Comparison of ENCODE assay signal across 27 cellular contexts in genomic region chr17:49280918-49281317, GRCh38. TPM values are rescaled to one million over a fixed set of nuclear protein-coding genes. Genes with fewer than 3 reads are reported as not detected.
DNase-seq lines count a peak whose midpoint lies in the region; ATAC-seq, FAIRE-seq and TF ChIP-seq lines count a peak whose summit lies in the region.
"Had no signal": no experiment of that assay in that cellular context is flagged by ENCODE, and none has a peak within 500 bp of the region (broad histone marks: within the 10 kb centered on the region; RNA-seq: fewer than 3 reads in every experiment).

No MANE protein-coding gene starts in this region.

- no peak overlapping the region for H3K4me3 ChIP-seq in K562
- H3K4me3 ChIP-seq: BLaER1, GM12878 had no signal

- no peaks in the 10 kb centered on the region for H3K4me1 ChIP-seq in K562 (replicated peaks in 1 of 2; ENCODE audit: control insufficient read depth in 2 of 2, insufficient read depth in 2 of 2, low read length in 2 of 2)
- H3K4me1 ChIP-seq: BE2C, BLaER1 had no signal

- in situ Hi-C loops in K562 (cut with MboI) = no loop called here

- POLR2A ChIA-PET in K562 (lab: Yijun Ruan, JAX) = interaction anchor here (1.1 kb wide), 1 partner anchor 10 kb away, joined by 4 read pairs; no protein-coding TSS in a partner anchor

- DNase-seq in K562 (ENCODE audit: extremely low read depth in 1 of 4, low spot score in 3 of 4) (no peak), ecto neural progenitor cell (ENCODE audit: low spot score) (peak; percentile 0), islet precursor cell (peak; percentile 27)
- no peak for DNase-seq in activated CD4-positive, CD25-positive, alpha-beta regulatory T cell treated with anti-CD3 and anti-CD28 coated beads, Interleukin-2, amount 50 U/mL, for 72 hours
- DNase-seq: 8988T; ACHN; BE2C; C1 segment of cervical spinal cord; CD4-positive, alpha-beta memory T cell; CD4-positive, CD25-positive, alpha-beta regulatory T cell; CD8-positive, alpha-beta memory T cell; COR-L47; DMS 273 treated with DMSO at 0.1 percent for 48 hours; DMS153; DMS53; DMS79; DND-41; EL; GDM1 had no signal

- ATAC-seq in K562 = no peak
- no peak for ATAC-seq in GM18909 (IDR thresholded peaks at IDR 0.05; ENCODE audit: poor library complexity, unreplicated experiment)
- no peak for ATAC-seq in GM19467 (IDR thresholded peaks at IDR 0.05; ENCODE audit: unreplicated experiment)
- ATAC-seq: GM12878 had no signal

- H4K20me1 ChIP-seq in K562 (replicated peaks; ENCODE audit: control insufficient read depth, insufficient read depth, low read length) = no peaks in the 10 kb centered on the region
- H4K20me1 ChIP-seq: BLaER1 had no signal

- no peaks in the 10 kb centered on the region for H3K36me3 ChIP-seq in K562 (ENCODE audit: control insufficient read depth, insufficient read depth, low read length)
- H3K36me3 ChIP-seq: BE2C, BLaER1 had no signal

- H3K79me2 ChIP-seq in K562 (ENCODE audit: control insufficient read depth, insufficient read depth, low read length) = no peaks in the 10 kb centered on the region

- no peaks in the 10 kb centered on the region for H3K9me1 ChIP-seq in K562 (ENCODE audit: control insufficient read depth, insufficient read depth, low read length)

- H3K27ac ChIP-seq in K562 (ENCODE audit: extremely low read depth, low read depth, low read length) = no peak overlapping the region
- H3K27ac ChIP-seq: BLaER1 had no signal

- no peak for TF ChIP-seq EP300 in K562 (IDR thresholded peaks at IDR 0.05; ENCODE audit: low read length)

- no peak overlapping the region for H3K4me2 ChIP-seq in K562 (ENCODE audit: insufficient read depth, low read length)
- H3K4me2 ChIP-seq: BLaER1 had no signal

- H3K9ac ChIP-seq in K562 (ENCODE audit: insufficient read depth in 1 of 2, low read depth in 2 of 2, low read length in 2 of 2) = no peak overlapping the region
- H3K9ac ChIP-seq: BLaER1 had no signal

- CTCF ChIA-PET in K562 (lab: Yijun Ruan, JAX; ENCODE audit: low intra/inter-chr PET ratio) = interaction anchor here (0.6 kb wide), 1 partner anchor 795 kb away, joined by 6 read pairs; no protein-coding TSS in a partner anchor

- BruUV-seq in K562 (replicated peaks; lab: Mats Ljungman, UMichigan) = no TSS peak

- WGBS in K562 (ENCODE audit: insufficient coverage, low coverage, missing lambda C conversion rate) = 59% methylated on average over 4 of the region's 4 CpGs

- intact Hi-C loops in K562 (cut with micrococcal nuclease) = no loop called here

- no peak overlapping the region for H2AFZ ChIP-seq in K562 (ENCODE audit: low read depth, low read length)

- H3K9me3 ChIP-seq in K562 (replicated peaks; ENCODE audit: control insufficient read depth, insufficient read depth, low read depth, low read length) = peaks cover 3% of the 10 kb centered on the region; the same call in 1 of the 2 replicates
- H3K9me3 ChIP-seq: BE2C, BLaER1 had no signal

- no peak for TF ChIP-seq CTCF in K562 (IDR thresholded peaks at IDR 0.05 in 2 of 3, conservative IDR thresholded peaks at IDR 0.05 in 1 of 3; ENCODE audit: insufficient read depth in 2 of 3, low read depth in 1 of 3, low read length in 3 of 3)

- TF ChIP-seq POLR2A in K562 (conservative IDR thresholded peaks at IDR 0.05) = no peak

- no peak for TF ChIP-seq RAD21 in K562 (CRISPR knock-in tag; conservative IDR thresholded peaks at IDR 0.05 in 1 of 2, IDR thresholded peaks at IDR 0.05 in 1 of 2)

- no peak for FAIRE-seq in K562 (lab: Jason Lieb, UNC)
- FAIRE-seq: A204.1, GM12878, GM12892, GM18507, GM19239 had no signal

- H3K27me3 ChIP-seq in K562 (ENCODE audit: control insufficient read depth in 2 of 2, insufficient read depth in 2 of 2, low read length in 2 of 2) = peaks cover 10 to 39% of the 10 kb centered on the region in 2 experiments; a peak in 3 of 5 replicates
- H3K27me3 ChIP-seq: BE2C, BLaER1 had no signal

TF ChIP-seq in K562, 482 proteins besides CTCF, POLR2A, EP300 and RAD21:
- TF ChIP-seq ZNF584 (CRISPR knock-in tag; IDR thresholded peaks at IDR 0.05; ENCODE audit: low read depth) (peak; percentile 99), CBFA2T3 (IDR thresholded peaks at IDR 0.05) (no peak)

RNA-seq across cellular contexts. Expression of gene PHOSPHO1, which starts 50.3 kb away (rescaled TPM):
- total RNA-seq in K562 (2011; cell fraction: chromatin; rRNA removed; ENCODE audit: low replicate concordance) = not detected in 2 replicates
- total RNA-seq in K562 (2011; cell fraction: nucleolus; rRNA removed) = 0.17 TPM in 1 of 2 replicates, not detected in the other
- not detected in 2 replicates for total RNA-seq in K562 (2011; cell fraction: nucleoplasm; rRNA removed)
- 0.16 TPM in 1 of 2 replicates, not detected in the other for total RNA-seq in K562 (2014; rRNA removed)
- total RNA-seq in K562 (2014; rRNA removed; fragmentation: Illumina TruSeq; extraction: Trizol) = not detected in 2 replicates
- total RNA-seq in K562 (2015; rRNA removed; fragmentation: Illumina TruSeq; extraction: Trizol) = 0.07 TPM in 1 of 2 replicates, not detected in the other
- 0.13 TPM in 1 of 2 replicates, not detected in the other for total RNA-seq in K562 (2021)
- polyA plus RNA-seq in K562 (2011; rRNA removed) = 0.06 TPM in 1 of 2 replicates, not detected in the other
- polyA plus RNA-seq in K562 (2011; cell fraction: cytosol; rRNA removed) = 0.21 TPM in 1 of 2 replicates, not detected in the other
- polyA plus RNA-seq in K562 (2011; cell fraction: nucleus; rRNA removed) = 0.09 TPM in 1 of 2 replicates, not detected in the other
- polyA plus RNA-seq in K562 (2012) = 0.09 and 0.54 TPM in 2 replicates
- polyA plus RNA-seq in K562 (2014; fragmentation: Illumina TruSeq; extraction: Trizol) = not detected in 2 replicates
- not detected for polyA plus RNA-seq in K562 (2014; fragmentation: Nextera tagmentation; extraction: Ambion mirVana)
- polyA plus RNA-seq in K562 (2014; rRNA removed) = not detected in 2 replicates
- not detected in 2 replicates for polyA minus RNA-seq in K562 (2011; rRNA and poly(A)+ RNA removed)
- polyA minus RNA-seq in K562 (2011; cell fraction: cytosol; rRNA and poly(A)+ RNA removed) = not detected in 2 replicates
- polyA minus RNA-seq in K562 (2011; cell fraction: nucleus; rRNA and poly(A)+ RNA removed) = not detected in 2 replicates
- total RNA-seq: CD4-positive, alpha-beta memory T cell; CD4-positive, CD25-positive, alpha-beta regulatory T cell; CD8-positive, alpha-beta memory T cell had no signal

Comparison
In these comparisons a context has a peak if more than half of its experiments do, and no peak if none do; other contexts are left out.
1. DNase-seq: peak in ecto neural progenitor cell (single experiment) and islet precursor cell (single experiment); none in K562 (0 of 4) and activated CD4-positive, CD25-positive, alpha-beta regulatory T cell treated with anti-CD3 and anti-CD28 coated beads, Interleukin-2, amount 50 U/mL, for 72 hours (single experiment).